In genomic region chr3:109731639-109732473, GRCh38 we compare ENCODE assay signal across 9 cellular contexts.
A peak's percentile ranks its signal among the peaks of the same experiment; 100 is the strongest.
DNase-seq lines count a peak whose midpoint lies in the region; ATAC-seq and TF ChIP-seq lines count a peak whose summit lies in the region.
"Had no signal": no experiment of that assay in that cellular context is flagged by ENCODE, and none has a peak within 500 bp of the region (broad histone marks: within the 10 kb centered on the region; RNA-seq: fewer than 3 reads in every experiment).

No MANE protein-coding gene starts in this region.

- CTCF ChIA-PET in activated CD8-positive, alpha-beta T cell treated with anti-CD3 and anti-CD28 coated beads, Interleukin-2, amount 10 ng/mL, durations not matched to agents 7 days and 5 days (lab: Charles Lee): no interaction called here

- intact Hi-C loops in thyroid gland (cut with DNase I): loop anchor here (10.0 kb wide), 1 partner anchor 583 kb away; no protein-coding TSS in a partner anchor

- H3K27ac ChIP-seq in C4-2B (no peak overlapping the region), thyroid gland (no peak overlapping the region)

- DNase-seq in NCI-H526 (lab: John Stamatoyannopoulos, UW): peak; percentile 2 to 52
- peak; percentile 72 for DNase-seq in activated CD8-positive, alpha-beta T cell treated with anti-CD3 and anti-CD28 coated beads, Interleukin-2, amount 10 ng/mL, durations not matched to agents 7 days and 5 days
- DNase-seq in erythroblast (lab: John Stamatoyannopoulos, UW): peak; percentile 32 to 52
- DNase-seq in nephron progenitor cell: peak; percentile 60
- peak; percentile 57 for DNase-seq in thyroid gland

- POLR2A ChIA-PET in activated CD8-positive, alpha-beta T cell treated with anti-CD3 and anti-CD28 coated beads, Interleukin-2, amount 10 ng/mL, durations not matched to agents 7 days and 5 days (lab: Charles Lee): no interaction called here

- peak; percentile 96 for ATAC-seq in GM18867 (IDR thresholded peaks at IDR 0.05; ENCODE audit: unreplicated experiment)
- peak; percentile 84 for ATAC-seq in HG03066 (IDR thresholded peaks at IDR 0.05; ENCODE audit: low read depth, unreplicated experiment)
- peak; percentile 70 for ATAC-seq in activated CD8-positive, alpha-beta T cell treated with anti-CD3 and anti-CD28 coated beads, Interleukin-2, amount 10 ng/mL, durations not matched to agents 7 days and 5 days

- peaks cover 4% of the 10 kb centered on the region for H3K4me1 Mint-ChIP-seq in activated CD8-positive, alpha-beta T cell treated with anti-CD3 and anti-CD28 coated beads, Interleukin-2, amount 10 ng/mL, durations not matched to agents 7 days and 5 days (ENCODE audit: low read depth)
- no peaks in the 10 kb centered on the region for H3K4me1 Mint-ChIP-seq in nephron progenitor cell

- no peak for TF ChIP-seq POLR2A in erythroblast (IDR thresholded peaks at IDR 0.05; ENCODE audit: low read length)
- TF ChIP-seq POLR2A in thyroid gland (IDR thresholded peaks at IDR 0.05): no peak

- H3K27me3 ChIP-seq in thyroid gland: no peaks in the 10 kb centered on the region

- H3K9me3 ChIP-seq in thyroid gland: no peaks in the 10 kb centered on the region

- no peak overlapping the region for H3K27ac Mint-ChIP-seq in activated CD8-positive, alpha-beta T cell treated with anti-CD3 and anti-CD28 coated beads, Interleukin-2, amount 10 ng/mL, durations not matched to agents 7 days and 5 days
- no peak overlapping the region for H3K27ac Mint-ChIP-seq in nephron progenitor cell
- H3K27ac Mint-ChIP-seq: T-helper 1 cell treated with Interleukin-12 subunit alpha and Interleukin-12 subunit beta and Interleukin-4 antibody, amounts not matched to agents 30 μg/mL and 1 μg/mL, for 36 hours had no signal

- TF ChIP-seq CTCF in C4-2B (conservative IDR thresholded peaks at IDR 0.05) (peak; percentile 82), nephron progenitor cell (IDR thresholded peaks at IDR 0.05) (peak; percentile 97), thyroid gland (IDR thresholded peaks at IDR 0.05) (peak; percentile 88 to 93 (median 92))

- H3K4me3 Mint-ChIP-seq in activated CD8-positive, alpha-beta T cell treated with anti-CD3 and anti-CD28 coated beads, Interleukin-2, amount 10 ng/mL, durations not matched to agents 7 days and 5 days: no peak overlapping the region
- H3K4me3 Mint-ChIP-seq in nephron progenitor cell: no peak overlapping the region
- H3K4me3 Mint-ChIP-seq: T-helper 1 cell treated with Interleukin-12 subunit alpha and Interleukin-12 subunit beta and Interleukin-4 antibody, amounts not matched to agents 30 μg/mL and 1 μg/mL, for 36 hours had no signal

- H3K27me3 Mint-ChIP-seq in activated CD8-positive, alpha-beta T cell treated with anti-CD3 and anti-CD28 coated beads, Interleukin-2, amount 10 ng/mL, durations not matched to agents 7 days and 5 days (ENCODE audit: low read depth): no peaks in the 10 kb centered on the region
- H3K27me3 Mint-ChIP-seq in nephron progenitor cell (ENCODE audit: low read depth, poor library complexity): no peaks in the 10 kb centered on the region

- no peaks in the 10 kb centered on the region for H3K36me3 ChIP-seq in thyroid gland

- H3K4me1 ChIP-seq in thyroid gland: peaks cover 11 to 12% of the 10 kb centered on the region in 2 donors

- H3K9me3 Mint-ChIP-seq in activated CD8-positive, alpha-beta T cell treated with anti-CD3 and anti-CD28 coated beads, Interleukin-2, amount 10 ng/mL, durations not matched to agents 7 days and 5 days (ENCODE audit: insufficient read depth): peaks cover 9% of the 10 kb centered on the region
- peaks cover 18% of the 10 kb centered on the region for H3K9me3 Mint-ChIP-seq in nephron progenitor cell

- no peaks in the 10 kb centered on the region for H3K36me3 Mint-ChIP-seq in activated CD8-positive, alpha-beta T cell treated with anti-CD3 and anti-CD28 coated beads, Interleukin-2, amount 10 ng/mL, durations not matched to agents 7 days and 5 days (ENCODE audit: low read depth)
- H3K36me3 Mint-ChIP-seq in nephron progenitor cell (ENCODE audit: low read depth): no peaks in the 10 kb centered on the region

- 71 to 77% methylated on average over 6 of the region's 6 CpGs for WGBS in thyroid gland, 2 donors

- H3K4me3 ChIP-seq in thyroid gland (replicated peaks in 1 of 3): no peak overlapping the region
